Comparison of ENCODE assay signal across 28 cellular contexts in the genomic region with DNA sequence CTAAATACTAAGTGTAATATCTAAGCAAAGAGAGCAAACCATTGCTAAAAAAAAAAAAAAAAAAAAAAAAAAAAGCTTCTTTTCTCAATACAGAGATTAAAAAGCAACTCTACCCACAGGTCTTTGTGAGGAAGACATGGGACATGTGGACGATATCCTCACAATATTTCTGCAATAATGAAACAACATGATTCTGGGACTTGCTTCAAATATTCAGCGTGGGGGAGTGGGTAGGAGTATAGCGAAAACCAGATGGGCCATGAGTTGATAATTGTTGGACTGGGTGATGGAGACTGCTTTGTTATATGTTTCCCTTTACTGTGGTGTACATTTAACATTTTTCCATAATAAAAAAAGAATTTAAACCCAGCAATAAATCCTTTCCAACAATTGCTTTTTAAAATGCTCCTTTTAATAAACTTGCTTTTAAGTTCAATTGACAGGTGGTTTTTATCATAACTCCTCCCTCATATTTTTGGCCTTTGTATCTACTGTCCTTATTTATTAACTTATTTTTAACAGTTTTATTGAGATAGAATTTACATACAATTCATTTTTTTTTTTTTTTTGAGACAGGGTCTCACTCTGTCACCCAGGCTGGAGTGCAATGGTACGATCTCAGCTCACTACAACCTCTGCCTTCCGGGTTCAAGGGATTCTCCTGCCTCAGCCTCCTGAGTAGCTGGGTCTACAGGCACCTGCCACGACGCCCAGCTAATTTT.
"Had no signal": no experiment of that assay in that cellular context is flagged by ENCODE, and none has a peak within 500 bp of the region (broad histone marks: within the 10 kb centered on the region; RNA-seq: fewer than 3 reads in every experiment).

No MANE protein-coding gene starts in this region.

- H2AFZ ChIP-seq: hepatocyte had no signal

- H3K9me3 ChIP-seq: ascending aorta, breast epithelium, colonic mucosa, esophagus muscularis mucosa, gastroesophageal sphincter, heart right ventricle had no signal

- H3K4me2 ChIP-seq: hepatocyte had no signal

- H3K27me3 ChIP-seq: ascending aorta, breast epithelium, colonic mucosa, esophagus muscularis mucosa, gastroesophageal sphincter, heart right ventricle, hepatocyte had no signal

- H3K79me2 ChIP-seq: hepatocyte had no signal

- H3K36me3 ChIP-seq: ascending aorta, breast epithelium, cardiac muscle cell, colonic mucosa, esophagus muscularis mucosa, gastroesophageal sphincter, heart right ventricle had no signal

- DNase-seq: activated CD4-positive, alpha-beta memory T cell treated with anti-CD3 and anti-CD28 coated beads for 36 hours; activated CD4-positive, alpha-beta T cell treated with anti-CD3 and anti-CD28 coated beads for 36 hours; activated CD4-positive, alpha-beta T cell treated with anti-CD3 and anti-CD28 coated beads, Interleukin-2, amount 10 ng/mL, durations not matched to agents 24 days and 14 days; activated CD4-positive, CD25-positive, alpha-beta regulatory T cell; activated CD4-positive, CD25-positive, alpha-beta regulatory T cell treated with anti-CD3 and anti-CD28 coated beads, Interleukin-2, amount 50 U/mL, for 72 hours; activated CD8-positive, alpha-beta memory T cell treated with anti-CD3 and anti-CD28 coated beads, Interleukin-2, amount 10 ng/mL, durations not matched to agents 7 days and 5 days; activated CD8-positive, alpha-beta memory T cell treated with anti-CD3 and anti-CD28 coated beads, Interleukin-2, amount 50 U/mL, for 4 hours; activated CD8-positive, alpha-beta T cell treated with anti-CD3 and anti-CD28 coated beads, Interleukin-2, amount 10 ng/mL, durations not matched to agents 7 days and 5 days; activated effector memory CD4-positive, alpha-beta T cell treated with anti-CD3 and anti-CD28 coated beads, Interleukin-2, amount 50 U/mL, for 16 hours; activated naive CD4-positive, alpha-beta T cell treated with anti-CD3 and anti-CD28 coated beads for 36 hours; activated naive CD8-positive, alpha-beta T cell treated with anti-CD3 and anti-CD28 coated beads, Interleukin-2, amount 10 ng/mL, durations not matched to agents 7 days and 5 days; activated T-cell treated with anti-CD3 and anti-CD28 coated beads, Interleukin-2, amount 50 U/mL, for 1 hour; activated T-cell treated with anti-CD3 and anti-CD28 coated beads, Interleukin-2, amount 50 U/mL, for 48 hours; central memory CD4-positive, alpha-beta T cell; cerebellar nuclear complex; colonic mucosa; effector CD8-positive, alpha-beta T cell; erythroblast; foreskin melanocyte; heart right ventricle; T-helper 17 cell; T1000 had no signal

- ATAC-seq: activated CD4-positive, alpha-beta T cell treated with anti-CD3 and anti-CD28 coated beads for 36 hours; activated CD8-positive, alpha-beta memory T cell treated with anti-CD3 and anti-CD28 coated beads, Interleukin-2, amount 10 ng/mL, durations not matched to agents 7 days and 5 days; activated CD8-positive, alpha-beta T cell treated with anti-CD3 and anti-CD28 coated beads, Interleukin-2, amount 10 ng/mL, durations not matched to agents 7 days and 5 days; gastroesophageal sphincter; heart right ventricle; T-helper 17 cell had no signal

- H3K4me3 ChIP-seq: ascending aorta, breast epithelium, cardiac muscle cell, colonic mucosa, esophagus muscularis mucosa, gastroesophageal sphincter, heart right ventricle, hepatocyte had no signal

- H3K27ac ChIP-seq: ascending aorta, breast epithelium, cardiac muscle cell, colonic mucosa, esophagus muscularis mucosa, gastroesophageal sphincter, hepatocyte had no signal

- H3K4me1 ChIP-seq: ascending aorta, breast epithelium, colonic mucosa, esophagus muscularis mucosa had no signal
